In the genomic region with DNA sequence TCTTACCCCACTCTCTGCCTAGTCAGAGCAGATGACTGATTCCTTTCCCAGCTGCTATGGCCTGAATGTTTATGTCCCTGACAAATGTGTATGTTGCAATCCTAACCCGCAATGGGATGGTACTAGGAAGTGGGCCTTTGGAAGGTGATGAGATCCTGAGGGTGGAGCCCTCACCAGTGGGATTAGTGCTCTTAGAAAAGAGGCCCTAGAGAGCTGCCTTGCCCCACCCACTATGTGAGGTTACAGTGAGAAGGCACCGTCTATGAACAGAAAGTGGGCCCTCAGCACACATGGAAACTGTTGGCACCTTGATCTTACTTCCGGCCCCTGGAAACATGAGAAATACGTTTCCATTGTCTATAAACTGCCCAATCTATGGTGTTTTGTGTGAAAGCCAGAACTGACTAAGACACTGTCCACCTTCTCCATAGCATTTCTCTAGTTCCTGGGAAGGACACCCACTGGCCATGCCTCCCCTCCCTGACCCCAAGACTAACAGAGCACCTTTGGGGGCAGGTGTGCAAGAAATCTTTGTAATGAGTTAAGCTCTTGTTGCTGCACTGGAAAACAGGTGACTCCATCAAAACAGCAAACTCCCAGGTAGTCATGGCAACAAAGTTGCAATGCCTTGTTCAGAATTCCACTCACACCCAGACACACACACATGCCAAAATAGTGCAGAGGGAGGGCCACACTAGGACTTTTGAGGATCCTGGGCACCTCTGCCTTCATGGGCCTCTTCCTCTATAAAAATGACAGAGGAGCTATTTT, we compare ENCODE assay signal across 8 cellular contexts. TPM values are rescaled to one million over a fixed set of nuclear protein-coding genes. Genes with fewer than 3 reads are reported as not detected.
DNase-seq lines count a peak whose midpoint lies in the region; ATAC-seq, FAIRE-seq and TF ChIP-seq lines count a peak whose summit lies in the region.

No MANE protein-coding gene starts in this region.

- H3K9me3 ChIP-seq in kidney (ENCODE audit: control insufficient read depth in 1 of 2, low read length in 2 of 2), result no peaks in the 10 kb centered on the region

- no peaks in the 10 kb centered on the region for H3K36me3 ChIP-seq in kidney (ENCODE audit: control insufficient read depth in 1 of 2, insufficient read depth in 2 of 2, low read length in 2 of 2)

- ATAC-seq in HG02973 (IDR thresholded peaks at IDR 0.05; ENCODE audit: unreplicated experiment), result peak; percentile 32
- peak; percentile 46 for ATAC-seq in stimulated activated effector memory CD8-positive, alpha-beta T cell treated with anti-CD3 and anti-CD28 coated beads, Interleukin-12 subunit alpha, Interleukin-12 subunit beta, amount 100 ng/mL, for 72 hours

- peaks cover 20% of the 10 kb centered on the region for H3K4me1 Mint-ChIP-seq in stimulated activated effector memory CD8-positive, alpha-beta T cell treated with anti-CD3 and anti-CD28 coated beads, Interleukin-12 subunit alpha, Interleukin-12 subunit beta, amount 100 ng/mL, for 72 hours

- H3K27ac ChIP-seq in epithelial cell of prostate (peak overlapping the region; percentile 50), kidney (ENCODE audit: low read depth in 2 of 2, low read length in 2 of 2) (no peak overlapping the region)

- intact Hi-C loops in kidney (cut with DNase I), result no loop called here

- H3K4me1 ChIP-seq in kidney (ENCODE audit: control insufficient read depth in 1 of 2, insufficient read depth in 1 of 2, low read depth in 1 of 2, low read length in 2 of 2), result peaks cover 0 to 3% of the 10 kb centered on the region in 2 donors

- peak; percentile 33 for DNase-seq in EH (ENCODE audit: low read depth)
- peak in 4 of 5 donors; percentile 35 to 79 (median 49) for DNase-seq in T-helper 1 cell
- peak; percentile 43 for DNase-seq in epithelial cell of prostate (ENCODE audit: low read depth, low spot score)
- no peak for DNase-seq in stimulated activated effector memory CD8-positive, alpha-beta T cell treated with anti-CD3 and anti-CD28 coated beads, Interleukin-12 subunit alpha, Interleukin-12 subunit beta, amount 100 ng/mL, for 72 hours (ENCODE audit: low spot score in 2 of 2)
- no peak for DNase-seq in GM12892 (ENCODE audit: insufficient read length)
- DNase-seq in kidney, result no peak
- DNase-seq in globus pallidus (ENCODE audit: low spot score), result no peak

- no peak for TF ChIP-seq CTCF in kidney (IDR thresholded peaks at IDR 0.05; ENCODE audit: borderline replicate concordance, extremely low read depth, insufficient read depth)

- H3K36me3 Mint-ChIP-seq in stimulated activated effector memory CD8-positive, alpha-beta T cell treated with anti-CD3 and anti-CD28 coated beads, Interleukin-12 subunit alpha, Interleukin-12 subunit beta, amount 100 ng/mL, for 72 hours, result no peaks in the 10 kb centered on the region

- peak overlapping the region; percentile 20 for H3K4me3 Mint-ChIP-seq in stimulated activated effector memory CD8-positive, alpha-beta T cell treated with anti-CD3 and anti-CD28 coated beads, Interleukin-12 subunit alpha, Interleukin-12 subunit beta, amount 100 ng/mL, for 72 hours

- TF ChIP-seq POLR2A in GM12892 (IDR thresholded peaks at IDR 0.05; ENCODE audit: low read depth, low read length), result no peak

- no peak overlapping the region for H3K9ac ChIP-seq in kidney (ENCODE audit: low read length in 2 of 2)

- FAIRE-seq in GM12892 (lab: Jason Lieb, UNC) (no peak), kidney (lab: Jason Lieb, UNC) (no peak)

- H3K27ac Mint-ChIP-seq in stimulated activated effector memory CD8-positive, alpha-beta T cell treated with anti-CD3 and anti-CD28 coated beads, Interleukin-12 subunit alpha, Interleukin-12 subunit beta, amount 100 ng/mL, for 72 hours, result peak overlapping the region; percentile 73

- no peaks in the 10 kb centered on the region for H3K9me3 Mint-ChIP-seq in stimulated activated effector memory CD8-positive, alpha-beta T cell treated with anti-CD3 and anti-CD28 coated beads, Interleukin-12 subunit alpha, Interleukin-12 subunit beta, amount 100 ng/mL, for 72 hours

- H3K4me3 ChIP-seq in kidney (ENCODE audit: low read length in 2 of 2), result no peak overlapping the region

RNA-seq across cellular contexts. Expression of a gene that starts 16.2 kb away (rescaled TPM):
- polyA plus RNA-seq in GM12892 (2012; ENCODE audit: missing spikeins), result 0.51 TPM
- 0.38 TPM for total RNA-seq in kidney
- not detected for polyA plus RNA-seq in kidney (ENCODE audit: insufficient read depth, low read depth, low replicate concordance)

RNA-seq across cellular contexts. Expression of a gene that starts 53.7 kb away (rescaled TPM):
- polyA plus RNA-seq in GM12892 (2012; ENCODE audit: missing spikeins), result 79.4 TPM
- total RNA-seq in kidney, result 47.3 TPM
- polyA plus RNA-seq in kidney (ENCODE audit: insufficient read depth, low read depth, low replicate concordance), result 22.8 TPM

Comparison
In these comparisons a context has a peak if more than half of its experiments do, and no peak if none do; other contexts are left out.
1. DNase-seq: peak in EH (single experiment), T-helper 1 cell (4 of 5) and epithelial cell of prostate (single experiment); none in stimulated activated effector memory CD8-positive, alpha-beta T cell treated with anti-CD3 and anti-CD28 coated beads, Interleukin-12 subunit alpha, Interleukin-12 subunit beta, amount 100 ng/mL, for 72 hours (0 of 2), GM12892 (single experiment), kidney (single experiment) and globus pallidus (single experiment).